22 cellular contexts compared by ENCODE assay signal in the genomic region with DNA sequence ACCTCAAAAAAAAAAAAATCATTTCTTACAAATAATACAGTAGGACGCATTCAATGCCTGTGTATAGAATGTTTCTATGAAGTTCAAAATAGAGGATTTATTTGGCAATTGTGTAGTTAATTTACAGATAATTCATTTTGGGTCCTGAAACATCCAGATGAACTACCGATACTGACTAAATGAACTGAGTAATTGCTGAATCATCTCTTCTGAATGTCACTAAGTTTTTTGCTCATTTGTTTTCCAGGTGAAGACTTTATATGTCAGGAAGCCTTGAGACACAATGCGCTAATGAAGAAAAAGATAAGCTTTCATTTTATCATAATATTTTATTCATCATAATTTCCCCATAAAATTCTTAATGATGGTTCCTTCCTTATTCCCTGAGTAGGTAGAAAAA. TPM values are rescaled to one million over a fixed set of nuclear protein-coding genes. Genes with fewer than 3 reads are reported as not detected.
"Had no signal": no experiment of that assay in that cellular context is flagged by ENCODE, and none has a peak within 500 bp of the region (broad histone marks: within the 10 kb centered on the region; RNA-seq: fewer than 3 reads in every experiment).

No MANE protein-coding gene starts in this region.

- H3K9me3 Mint-ChIP-seq: natural killer cell treated with Interleukin-12 subunit alpha and Interleukin-12 subunit beta and Interleukin-15 and Interleukin-18, amount 100 ng/mL, for 72 hours; neural progenitor cell; stimulated activated effector memory CD8-positive, alpha-beta T cell treated with anti-CD3 and anti-CD28 coated beads, Interleukin-12 subunit alpha, Interleukin-12 subunit beta, amount 100 ng/mL, for 72 hours; stimulated activated naive CD8-positive, alpha-beta T cell treated with anti-CD3 and anti-CD28 coated beads, Interleukin-15, Interleukin-2, amounts not matched to agents 100 ng/mL and 50 ng/mL, for 24 hours had no signal

- H3K4me3 Mint-ChIP-seq: natural killer cell treated with Interleukin-12 subunit alpha and Interleukin-12 subunit beta and Interleukin-15 and Interleukin-18, amount 100 ng/mL, for 72 hours; neural progenitor cell; stimulated activated effector memory CD8-positive, alpha-beta T cell treated with anti-CD3 and anti-CD28 coated beads, Interleukin-12 subunit alpha, Interleukin-12 subunit beta, amount 100 ng/mL, for 72 hours; stimulated activated naive CD8-positive, alpha-beta T cell treated with anti-CD3 and anti-CD28 coated beads, Interleukin-15, Interleukin-2, amounts not matched to agents 100 ng/mL and 50 ng/mL, for 24 hours had no signal

- H3K36me3 ChIP-seq: gastroesophageal sphincter, left ventricle myocardium inferior, lower lobe of right lung, neural progenitor cell, ovary, thoracic aorta, transverse colon had no signal

- H3K27ac ChIP-seq: esophagus muscularis mucosa, gastroesophageal sphincter, lower lobe of right lung, neural progenitor cell, ovary, thoracic aorta, transverse colon had no signal

- H3K36me3 Mint-ChIP-seq: natural killer cell treated with Interleukin-12 subunit alpha and Interleukin-12 subunit beta and Interleukin-15 and Interleukin-18, amount 100 ng/mL, for 72 hours; neural progenitor cell; stimulated activated effector memory CD8-positive, alpha-beta T cell treated with anti-CD3 and anti-CD28 coated beads, Interleukin-12 subunit alpha, Interleukin-12 subunit beta, amount 100 ng/mL, for 72 hours had no signal

- H3K9me3 ChIP-seq: esophagus muscularis mucosa, gastroesophageal sphincter, left ventricle myocardium inferior, lower lobe of right lung, ovary, thoracic aorta, transverse colon had no signal

- H3K27me3 ChIP-seq: esophagus muscularis mucosa, gastroesophageal sphincter, neural progenitor cell, ovary, transverse colon had no signal

- H3K27ac Mint-ChIP-seq: natural killer cell treated with Interleukin-12 subunit alpha and Interleukin-12 subunit beta and Interleukin-15 and Interleukin-18, amount 100 ng/mL, for 72 hours; neural progenitor cell; stimulated activated effector memory CD8-positive, alpha-beta T cell treated with anti-CD3 and anti-CD28 coated beads, Interleukin-12 subunit alpha, Interleukin-12 subunit beta, amount 100 ng/mL, for 72 hours; stimulated activated naive CD8-positive, alpha-beta T cell treated with anti-CD3 and anti-CD28 coated beads, Interleukin-15, Interleukin-2, amounts not matched to agents 100 ng/mL and 50 ng/mL, for 24 hours had no signal

- H3K4me1 ChIP-seq: neural progenitor cell, transverse colon had no signal

- FAIRE-seq: endometrium had no signal

- H3K9ac ChIP-seq: neural progenitor cell had no signal

- H3K4me2 ChIP-seq: neural progenitor cell had no signal

- ATAC-seq: gastroesophageal sphincter; left cardiac atrium; lower lobe of right lung; natural killer cell treated with Interleukin-12 subunit alpha and Interleukin-12 subunit beta and Interleukin-15 and Interleukin-18, amount 100 ng/mL, for 72 hours; right cardiac atrium; stimulated activated effector memory CD8-positive, alpha-beta T cell treated with anti-CD3 and anti-CD28 coated beads, Interleukin-12 subunit alpha, Interleukin-12 subunit beta, amount 100 ng/mL, for 72 hours had no signal

- H2AFZ ChIP-seq: neural progenitor cell had no signal

- H3K4me1 Mint-ChIP-seq: stimulated activated effector memory CD8-positive, alpha-beta T cell treated with anti-CD3 and anti-CD28 coated beads, Interleukin-12 subunit alpha, Interleukin-12 subunit beta, amount 100 ng/mL, for 72 hours had no signal

- DNase-seq: effector memory CD4-positive, alpha-beta T cell; glutamatergic neuron; islet precursor cell; left cardiac atrium; left ventricle myocardium inferior; lower lobe of right lung; mesenchymal stem cell; midbrain; nucleus accumbens; ovary; right cardiac atrium; stimulated activated CD4-positive, alpha-beta T cell treated with anti-CD3 and anti-CD28 coated beads, Interleukin-2, amount 100 ng/mL, for 48 hours; transverse colon had no signal

- H3K4me3 ChIP-seq: esophagus muscularis mucosa, gastroesophageal sphincter, left ventricle myocardium inferior, lower lobe of right lung, neural progenitor cell, ovary, smooth muscle cell, thoracic aorta, transverse colon had no signal

RNA-seq across cellular contexts. Expression of gene PCOLCE2, which starts 39.7 kb away (rescaled TPM):
- total RNA-seq: natural killer cell treated with Interleukin-12 subunit alpha and Interleukin-12 subunit beta and Interleukin-15 and Interleukin-18, amount 100 ng/mL, for 72 hours had no signal
